ENCODE assay signal across 14 cellular contexts in genomic region chr10:103932996-103933395, GRCh38.
"Had no signal": no experiment of that assay in that cellular context is flagged by ENCODE, and none has a peak within 500 bp of the region (broad histone marks: within the 10 kb centered on the region; RNA-seq: fewer than 3 reads in every experiment).

No MANE protein-coding gene starts in this region.

- H3K27ac ChIP-seq: ascending aorta, cardiac muscle cell, esophagus muscularis mucosa, left ventricle myocardium inferior, testis had no signal

- H3K4me3 ChIP-seq: ascending aorta, cardiac muscle cell, esophagus muscularis mucosa, left ventricle myocardium inferior, testis had no signal

- ATAC-seq: activated CD8-positive, alpha-beta T cell treated with anti-CD3 and anti-CD28 coated beads for 36 hours had no signal

- H3K27me3 ChIP-seq: ascending aorta, cardiac muscle cell, esophagus muscularis mucosa, testis had no signal

- H3K36me3 ChIP-seq: ascending aorta, cardiac muscle cell, esophagus muscularis mucosa, left ventricle myocardium inferior had no signal

- H3K9me3 ChIP-seq: ascending aorta, esophagus muscularis mucosa, left ventricle myocardium inferior, testis had no signal

- FAIRE-seq: endometrium had no signal

- DNase-seq: activated CD8-positive, alpha-beta memory T cell treated with anti-CD3 and anti-CD28 coated beads, Interleukin-2, amount 50 U/mL, for 4 hours; activated CD8-positive, alpha-beta T cell treated with anti-CD3 and anti-CD28 coated beads for 36 hours; activated naive CD4-positive, alpha-beta T cell; foreskin fibroblast; left ventricle myocardium inferior; mesendoderm; stimulated activated CD4-positive, alpha-beta T cell treated with anti-CD3 and anti-CD28 coated beads, Interleukin-12 subunit alpha, Interleukin-12 subunit beta, amount 100 ng/mL, for 4 hours; stimulated activated CD4-positive, alpha-beta T cell treated with anti-CD3 and anti-CD28 coated beads, Interleukin-2, amount 100 ng/mL, for 48 hours; stimulated activated CD8-positive, alpha-beta memory T cell treated with anti-CD3 and anti-CD28 coated beads, Interleukin-4, amount 100 ng/mL, for 48 hours had no signal

- H3K4me1 ChIP-seq: ascending aorta, esophagus muscularis mucosa, testis had no signal
